Comparison of ENCODE assay signal across 15 cellular contexts in genomic region chr7:292826-293225, GRCh38. TPM values are rescaled to one million over a fixed set of nuclear protein-coding genes. Genes with fewer than 3 reads are reported as not detected.
DNase-seq lines count a peak whose midpoint lies in the region; ATAC-seq, FAIRE-seq and TF ChIP-seq lines count a peak whose summit lies in the region.
"Had no signal": no experiment of that assay in that cellular context is flagged by ENCODE, and none has a peak within 500 bp of the region (broad histone marks: within the 10 kb centered on the region; RNA-seq: fewer than 3 reads in every experiment).

No MANE protein-coding gene starts in this region.

- H3K27me3 ChIP-seq in heart right ventricle (peaks cover 18 to 92% (median 80%) of the 10 kb centered on the region in 7 donors), bronchial epithelial cell (ENCODE audit: control insufficient read depth, insufficient read depth, low read length) (peaks cover 28% of the 10 kb centered on the region), upper lobe of right lung (peaks cover 55% of the 10 kb centered on the region), adrenal gland (peaks cover 49% of the 10 kb centered on the region)
- H3K27me3 ChIP-seq: BLaER1 had no signal

- WGBS in heart right ventricle, 2 donors: 75 to 84% methylated on average over 15 of the region's 15 CpGs
- 74 to 85% (median 83%) methylated on average over 7 to 15 of the region's 15 CpGs for WGBS in adrenal gland, 4 donors

- H3K4me1 ChIP-seq in heart right ventricle (peaks cover 0 to 13% (median 0%) of the 10 kb centered on the region in 9 donors), upper lobe of right lung (no peaks in the 10 kb centered on the region), adrenal gland (replicated peaks in 1 of 2) (no peaks in the 10 kb centered on the region)

- DNase-seq in Right ventricle myocardium inferior (ENCODE audit: missing footprints): peak; percentile 40
- DNase-seq in heart right ventricle: no peak
- no peak for DNase-seq in bronchial epithelial cell (ENCODE audit: low read depth)
- peak; percentile 72 for DNase-seq in posterior vena cava (ENCODE audit: low spot score)
- DNase-seq in upper lobe of right lung: peak; percentile 48
- no peak for DNase-seq in globus pallidus (ENCODE audit: low spot score)
- no peak for DNase-seq in adrenal gland
- DNase-seq in GM19240 (ENCODE audit: insufficient read length, low spot score): no peak
- DNase-seq: 8988T; AML-193; CD4-positive, CD25-positive, alpha-beta regulatory T cell; DMS53; GM23248 had no signal

- ATAC-seq in Right ventricle myocardium inferior (no peak), heart right ventricle (no peak), upper lobe of right lung (no peak)

- H3K36me3 ChIP-seq in heart right ventricle (no peaks in the 10 kb centered on the region), bronchial epithelial cell (ENCODE audit: control insufficient read depth, insufficient read depth, low read length) (no peaks in the 10 kb centered on the region), upper lobe of right lung (no peaks in the 10 kb centered on the region), adrenal gland (replicated peaks in 1 of 2) (no peaks in the 10 kb centered on the region)
- H3K36me3 ChIP-seq: BLaER1 had no signal

- no peaks in the 10 kb centered on the region for H3K9me3 ChIP-seq in heart right ventricle
- H3K9me3 ChIP-seq in upper lobe of right lung: no peaks in the 10 kb centered on the region
- no peaks in the 10 kb centered on the region for H3K9me3 ChIP-seq in adrenal gland (replicated peaks in 1 of 3)

- FAIRE-seq in bronchial epithelial cell (lab: Jason Lieb, UNC): peak; percentile 80
- FAIRE-seq: H54 had no signal

- intact Hi-C loops in Right ventricle myocardium inferior (cut with DNase I): no loop called here
- intact Hi-C loops in heart right ventricle (cut with DNase I): no loop called here
- intact Hi-C loops in posterior vena cava (cut with DNase I): no loop called here
- intact Hi-C loops in upper lobe of right lung (cut with DNase I): no loop called here
- intact Hi-C loops in adrenal gland (cut with DNase I): no loop called here

- TF ChIP-seq CTCF in heart right ventricle (IDR thresholded peaks at IDR 0.05) (no peak), bronchial epithelial cell (IDR thresholded peaks at IDR 0.05; ENCODE audit: insufficient read depth, low read length, severe bottlenecking) (no peak), upper lobe of right lung (IDR thresholded peaks at IDR 0.05) (no peak), adrenal gland (IDR thresholded peaks at IDR 0.05) (no peak)

- TF ChIP-seq POLR2A in adrenal gland (IDR thresholded peaks at IDR 0.05): no peak

- H3K4me3 ChIP-seq in heart right ventricle (no peak overlapping the region), bronchial epithelial cell (ENCODE audit: low read depth, low read length) (no peak overlapping the region), upper lobe of right lung (no peak overlapping the region), adrenal gland (no peak overlapping the region)
- H3K4me3 ChIP-seq: BLaER1, GM23248 had no signal

- H3K27ac ChIP-seq in heart right ventricle (no peak overlapping the region), upper lobe of right lung (no peak overlapping the region), adrenal gland (no peak overlapping the region)
- H3K27ac ChIP-seq: BLaER1, GM23248 had no signal

RNA-seq across cellular contexts. Expression of gene FOXL3, which starts 2.9 kb away (rescaled TPM):
- total RNA-seq in Right ventricle myocardium inferior: not detected
- not detected for total RNA-seq in heart right ventricle
- polyA plus RNA-seq in heart right ventricle: not detected
- not detected in 2 replicates for total RNA-seq in bronchial epithelial cell
- not detected for total RNA-seq in posterior vena cava
- not detected for total RNA-seq in upper lobe of right lung
- total RNA-seq in adrenal gland: not detected
- polyA plus RNA-seq in adrenal gland: not detected
- total RNA-seq: CD4-positive, CD25-positive, alpha-beta regulatory T cell; GM23248 had no signal
- polyA plus RNA-seq: CD4-positive, CD25-positive, alpha-beta regulatory T cell; GM23248 had no signal

Comparison
In these comparisons a context has a peak if more than half of its experiments do, and no peak if none do; other contexts are left out.
1. DNase-seq: peak in Right ventricle myocardium inferior (single experiment), posterior vena cava (single experiment) and upper lobe of right lung (single experiment); none in heart right ventricle (0 of 2), bronchial epithelial cell (single experiment), globus pallidus (single experiment), adrenal gland (0 of 7) and GM19240 (single experiment).